ENCODE assay signal across 8 cellular contexts in the genomic region with DNA sequence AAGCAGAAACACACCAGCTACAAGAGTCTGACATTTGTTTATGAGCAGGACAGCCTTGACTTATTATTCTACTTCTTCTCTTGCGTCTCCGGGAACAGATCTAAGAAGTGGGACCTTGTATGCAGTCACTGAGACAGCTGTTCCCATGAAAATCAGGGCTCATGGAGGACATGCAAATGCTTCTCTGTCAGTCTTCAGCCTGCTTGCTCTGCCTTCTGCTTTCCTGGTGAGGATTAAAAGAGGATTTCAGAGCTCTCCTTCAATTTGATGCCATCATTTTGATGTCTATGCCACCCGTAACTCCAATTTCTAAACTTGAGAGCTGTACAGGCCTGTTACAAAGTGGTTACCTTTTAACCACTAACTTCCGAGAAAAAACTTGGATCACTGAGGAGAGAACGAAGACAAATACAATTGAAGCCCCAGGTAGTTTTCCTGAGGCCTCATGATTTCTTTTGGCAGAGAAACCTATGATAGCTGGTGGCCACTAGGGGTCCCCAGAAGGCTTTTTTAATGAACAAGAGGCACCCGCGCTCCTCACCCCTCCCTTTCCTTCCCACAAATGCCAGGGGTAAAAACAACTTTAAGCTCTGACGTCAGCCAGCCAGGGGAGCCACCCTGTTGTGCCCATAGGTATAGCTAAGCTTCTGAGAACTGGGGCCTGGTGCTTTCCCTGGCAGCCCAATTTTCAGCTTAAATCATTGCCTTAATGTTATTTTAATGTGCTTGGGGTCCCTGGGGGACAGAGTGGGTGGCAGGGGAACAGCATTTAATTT.
DNase-seq lines count a peak whose midpoint lies in the region; FAIRE-seq and TF ChIP-seq lines count a peak whose summit lies in the region.

No MANE protein-coding gene starts in this region.

- no peaks in the 10 kb centered on the region for H3K9me3 Mint-ChIP-seq in activated T-helper 1 cell treated with anti-CD3 and anti-CD28 coated beads, Interleukin-12 subunit alpha, Interleukin-12 subunit beta, Interleukin-2, Interleukin-4 antibody, amounts not matched to agents 30 ng/mL and 10 ng/mL and 1 ng/mL, durations not matched to agents 14 hours and 24 hours and 36 hours

- peak overlapping the region; percentile 81 for H3K27ac Mint-ChIP-seq in activated T-helper 1 cell treated with anti-CD3 and anti-CD28 coated beads, Interleukin-12 subunit alpha, Interleukin-12 subunit beta, Interleukin-2, Interleukin-4 antibody, amounts not matched to agents 30 ng/mL and 10 ng/mL and 1 ng/mL, durations not matched to agents 14 hours and 24 hours and 36 hours

- H3K4me1 ChIP-seq in neuron (ENCODE audit: insufficient read depth, low read length): no peaks in the 10 kb centered on the region
- peaks cover 0 to 17% (median 9%) of the 10 kb centered on the region in 4 donors for H3K4me1 ChIP-seq in stomach

- peak; percentile 89 for DNase-seq in EL
- peak; percentile 91 for DNase-seq in H4 (ENCODE audit: low spot score)
- peak; percentile 64 for DNase-seq in RCC 7860 (ENCODE audit: low spot score)
- peak; percentile 75 for DNase-seq in activated T-helper 1 cell treated with anti-CD3 and anti-CD28 coated beads, Interleukin-12 subunit alpha, Interleukin-12 subunit beta, Interleukin-2, Interleukin-4 antibody, amounts not matched to agents 30 ng/mL and 10 ng/mL and 1 ng/mL, durations not matched to agents 14 hours and 24 hours and 36 hours (ENCODE audit: low spot score)
- DNase-seq in fibroblast of the aortic adventitia (ENCODE audit: low read depth): peak; percentile 95
- peak; percentile 81 for DNase-seq in stomach

- H3K27ac ChIP-seq in KOPT-K1 (ENCODE audit: low read depth, low read length, poor library complexity, severe bottlenecking) (peak overlapping the region; percentile 40), stomach (peak overlapping the region in 1 of 5 donors; percentile 11)

- TF ChIP-seq EP300 in stomach (IDR thresholded peaks at IDR 0.05): no peak

- TF ChIP-seq CTCF in fibroblast of the aortic adventitia (IDR thresholded peaks at IDR 0.05; ENCODE audit: insufficient read depth, low read length) (peak; percentile 85), stomach (IDR thresholded peaks at IDR 0.05) (peak in 5 of 7 experiments; percentile 35 to 86 (median 58))

- H3K4me3 ChIP-seq in fibroblast of the aortic adventitia (ENCODE audit: low read depth, low read length) (no peak overlapping the region), neuron (ENCODE audit: low read length) (no peak overlapping the region), stomach (no peak overlapping the region)

- H2AFZ ChIP-seq in neuron (ENCODE audit: low read depth, low read length): peak overlapping the region; percentile 12

- H3K36me3 Mint-ChIP-seq in activated T-helper 1 cell treated with anti-CD3 and anti-CD28 coated beads, Interleukin-12 subunit alpha, Interleukin-12 subunit beta, Interleukin-2, Interleukin-4 antibody, amounts not matched to agents 30 ng/mL and 10 ng/mL and 1 ng/mL, durations not matched to agents 14 hours and 24 hours and 36 hours (ENCODE audit: low read depth): no peaks in the 10 kb centered on the region

- H3K36me3 ChIP-seq in KOPT-K1 (ENCODE audit: insufficient read depth, low read length): no peaks in the 10 kb centered on the region
- H3K36me3 ChIP-seq in neuron (ENCODE audit: insufficient read depth, low read length): no peaks in the 10 kb centered on the region
- no peaks in the 10 kb centered on the region for H3K36me3 ChIP-seq in stomach

- H3K4me1 Mint-ChIP-seq in activated T-helper 1 cell treated with anti-CD3 and anti-CD28 coated beads, Interleukin-12 subunit alpha, Interleukin-12 subunit beta, Interleukin-2, Interleukin-4 antibody, amounts not matched to agents 30 ng/mL and 10 ng/mL and 1 ng/mL, durations not matched to agents 14 hours and 24 hours and 36 hours (ENCODE audit: low read depth): peaks cover 56% of the 10 kb centered on the region

- no peaks in the 10 kb centered on the region for H3K9me3 ChIP-seq in KOPT-K1 (ENCODE audit: insufficient read depth, low read length, poor library complexity, severe bottlenecking)
- no peaks in the 10 kb centered on the region for H3K9me3 ChIP-seq in neuron (ENCODE audit: low read length)
- no peaks in the 10 kb centered on the region for H3K9me3 ChIP-seq in stomach

- no peaks in the 10 kb centered on the region for H3K27me3 ChIP-seq in neuron (ENCODE audit: insufficient read depth, low read length)
- H3K27me3 ChIP-seq in stomach: no peaks in the 10 kb centered on the region

- no peak overlapping the region for H3K4me3 Mint-ChIP-seq in activated T-helper 1 cell treated with anti-CD3 and anti-CD28 coated beads, Interleukin-12 subunit alpha, Interleukin-12 subunit beta, Interleukin-2, Interleukin-4 antibody, amounts not matched to agents 30 ng/mL and 10 ng/mL and 1 ng/mL, durations not matched to agents 14 hours and 24 hours and 36 hours

- intact Hi-C loops in activated T-helper 1 cell treated with anti-CD3 and anti-CD28 coated beads, Interleukin-12 subunit alpha, Interleukin-12 subunit beta, Interleukin-2, Interleukin-4 antibody, amounts not matched to agents 30 ng/mL and 10 ng/mL and 1 ng/mL, durations not matched to agents 14 hours and 24 hours and 36 hours (cut with micrococcal nuclease): loop anchor here (1.0 to 10.0 kb wide), 17 partner anchors 10 to 1828 kb away; partner anchors contain the start of genes DDIT4L, H2AZ1, PPP3CA and RAP1GDS1
- intact Hi-C loops in stomach (cut with DNase I; ENCODE audit: low total_unique reads): no loop called here

- 27 to 31% (median 30%) methylated on average over 8 of the region's 8 CpGs for WGBS in stomach, 5 donors

- TF ChIP-seq POLR2A in stomach (IDR thresholded peaks at IDR 0.05): no peak

- H3K27me3 Mint-ChIP-seq in activated T-helper 1 cell treated with anti-CD3 and anti-CD28 coated beads, Interleukin-12 subunit alpha, Interleukin-12 subunit beta, Interleukin-2, Interleukin-4 antibody, amounts not matched to agents 30 ng/mL and 10 ng/mL and 1 ng/mL, durations not matched to agents 14 hours and 24 hours and 36 hours (ENCODE audit: insufficient read depth): no peaks in the 10 kb centered on the region

- FAIRE-seq in RCC 7860 (lab: Jason Lieb, UNC): peak; percentile 65
